Comparison of ENCODE assay signal across 3 cellular contexts in the genomic region with DNA sequence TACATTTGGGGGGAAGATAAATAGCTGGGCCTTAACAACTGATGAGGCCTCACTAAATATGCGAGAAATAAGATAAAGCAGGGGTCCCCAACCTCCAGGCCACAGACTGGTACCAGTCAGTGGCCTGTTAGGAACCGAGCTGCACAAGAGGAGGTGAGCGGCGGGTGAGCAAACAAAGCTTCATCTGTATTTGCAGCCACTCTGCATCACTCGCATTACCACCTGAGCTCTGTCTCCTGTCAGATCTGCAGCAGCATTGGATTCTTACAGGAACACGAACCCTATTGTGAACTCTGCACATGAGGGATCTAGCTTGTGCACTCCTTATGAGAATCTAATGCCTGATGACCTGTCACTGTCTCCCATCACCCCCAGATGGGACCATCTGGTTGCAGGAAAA.
"Had no signal": no experiment of that assay in that cellular context is flagged by ENCODE, and none has a peak within 500 bp of the region (broad histone marks: within the 10 kb centered on the region; RNA-seq: fewer than 3 reads in every experiment).

No MANE protein-coding gene starts in this region.

- DNase-seq: GDM1, GF-D8 had no signal

- H3K4me3 ChIP-seq: GM12878 had no signal
